Comparison of ENCODE assay signal across 27 cellular contexts in genomic region chr3:54720604-54721003, GRCh38.
"Had no signal": no experiment of that assay in that cellular context is flagged by ENCODE, and none has a peak within 500 bp of the region (broad histone marks: within the 10 kb centered on the region; RNA-seq: fewer than 3 reads in every experiment).

No MANE protein-coding gene starts in this region.

- FAIRE-seq: urothelium cell line had no signal

- H3K4me1 ChIP-seq: neural progenitor cell, parathyroid adenoma, psoas muscle, spleen, stomach, thyroid gland, tibial nerve, upper lobe of left lung, vagina had no signal

- H3K9me3 ChIP-seq: ovary, psoas muscle, stomach, thoracic aorta, thyroid gland, tibial nerve, upper lobe of left lung, vagina had no signal

- H3K27me3 ChIP-seq: neural progenitor cell, ovary, spleen, stomach, thyroid gland, tibial nerve, upper lobe of left lung, vagina had no signal

- ATAC-seq: natural killer cell; psoas muscle; right cardiac atrium; sciatic nerve; stimulated activated effector memory CD8-positive, alpha-beta T cell treated with anti-CD3 and anti-CD28 coated beads, Interleukin-12 subunit alpha, Interleukin-12 subunit beta, amount 100 ng/mL, for 72 hours; stimulated activated naive B cell treated with anti-CD40 and anti-IgM and Interleukin-4, amounts not matched to agents 10 μg/mL and 1 μg/mL and 100 μg/mL, for 72 hours had no signal

- DNase-seq: natural killer cell; occipital lobe; ovary; posterior cingulate gyrus; psoas muscle; right cardiac atrium; spleen; stimulated activated CD4-positive, alpha-beta T cell treated with anti-CD3 and anti-CD28 coated beads, Interleukin-15, amount 100 ng/mL, for 24 hours; stimulated activated CD4-positive, alpha-beta T cell treated with anti-CD3 and anti-CD28 coated beads, Interleukin-2, amount 100 ng/mL, for 24 hours; stimulated activated CD4-positive, alpha-beta T cell treated with anti-CD3 and anti-CD28 coated beads, Interleukin-2, amount 100 ng/mL, for 48 hours; stimulated activated CD4-positive, alpha-beta T cell treated with anti-CD3 and anti-CD28 coated beads, Interleukin-4, amount 100 ng/mL, for 24 hours; stimulated activated naive B cell treated with anti-CD40 and anti-IgM and Interleukin-4, amounts not matched to agents 10 μg/mL and 1 μg/mL and 100 μg/mL, for 72 hours; stimulated activated naive CD4-positive, alpha-beta T cell treated with Interleukin-2 at 50 U/mL for 16 hours; stomach; thyroid gland; trophoblast cell; upper lobe of left lung had no signal

- H3K27ac ChIP-seq: neural progenitor cell, ovary, parathyroid adenoma, psoas muscle, skin epidermis, spleen, stomach, thoracic aorta, thyroid gland, tibial nerve, upper lobe of left lung, vagina had no signal

- H3K4me3 ChIP-seq: neural progenitor cell, ovary, psoas muscle, skin epidermis, smooth muscle cell, spleen, stomach, thoracic aorta, thyroid gland, tibial nerve, upper lobe of left lung, vagina had no signal

- H3K4me2 ChIP-seq: neural progenitor cell, smooth muscle cell had no signal

- H3K79me2 ChIP-seq: parathyroid adenoma had no signal

- H3K9ac ChIP-seq: neural progenitor cell, parathyroid adenoma had no signal

- H3K36me3 ChIP-seq: neural progenitor cell, ovary, spleen, stomach, thoracic aorta, thyroid gland, tibial nerve, upper lobe of left lung, vagina had no signal

- H2AFZ ChIP-seq: neural progenitor cell, parathyroid adenoma had no signal
